In the genomic region with DNA sequence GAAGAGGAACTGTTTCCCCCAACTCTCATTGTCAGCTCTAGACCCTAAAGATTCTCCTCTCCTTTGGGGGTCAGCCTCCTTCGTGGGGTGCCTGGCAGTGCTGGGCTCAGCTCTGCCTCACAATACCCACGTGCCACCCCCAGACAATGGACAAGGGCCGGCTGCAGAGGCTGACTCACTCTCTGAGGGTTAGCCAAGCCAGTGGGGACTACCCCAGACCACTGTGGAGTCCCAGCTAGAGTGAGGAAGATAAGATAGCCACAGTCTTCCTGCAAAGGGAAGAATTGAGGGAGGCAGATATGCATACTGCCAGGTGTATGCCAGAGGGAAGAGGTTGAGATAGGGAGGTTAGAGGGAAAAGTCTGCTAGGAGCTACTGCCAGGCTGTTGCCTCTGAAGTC, we compare ENCODE assay signal across 1 cellular context.
TF ChIP-seq lines count a peak whose summit lies in the region.

No MANE protein-coding gene starts in this region.

TF ChIP-seq in SK-N-SH, 30 proteins besides CTCF, POLR2A, EP300 and RAD21 (continued from another document):
- TF ChIP-seq, protein P1, sequence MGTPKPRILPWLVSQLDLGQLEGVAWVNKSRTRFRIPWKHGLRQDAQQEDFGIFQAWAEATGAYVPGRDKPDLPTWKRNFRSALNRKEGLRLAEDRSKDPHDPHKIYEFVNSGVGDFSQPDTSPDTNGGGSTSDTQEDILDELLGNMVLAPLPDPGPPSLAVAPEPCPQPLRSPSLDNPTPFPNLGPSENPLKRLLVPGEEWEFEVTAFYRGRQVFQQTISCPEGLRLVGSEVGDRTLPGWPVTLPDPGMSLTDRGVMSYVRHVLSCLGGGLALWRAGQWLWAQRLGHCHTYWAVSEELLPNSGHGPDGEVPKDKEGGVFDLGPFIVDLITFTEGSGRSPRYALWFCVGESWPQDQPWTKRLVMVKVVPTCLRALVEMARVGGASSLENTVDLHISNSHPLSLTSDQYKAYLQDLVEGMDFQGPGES (IDR thresholded peaks at IDR 0.05; ENCODE audit: low read depth, low read length): no peak
- TF ChIP-seq, protein P2, sequence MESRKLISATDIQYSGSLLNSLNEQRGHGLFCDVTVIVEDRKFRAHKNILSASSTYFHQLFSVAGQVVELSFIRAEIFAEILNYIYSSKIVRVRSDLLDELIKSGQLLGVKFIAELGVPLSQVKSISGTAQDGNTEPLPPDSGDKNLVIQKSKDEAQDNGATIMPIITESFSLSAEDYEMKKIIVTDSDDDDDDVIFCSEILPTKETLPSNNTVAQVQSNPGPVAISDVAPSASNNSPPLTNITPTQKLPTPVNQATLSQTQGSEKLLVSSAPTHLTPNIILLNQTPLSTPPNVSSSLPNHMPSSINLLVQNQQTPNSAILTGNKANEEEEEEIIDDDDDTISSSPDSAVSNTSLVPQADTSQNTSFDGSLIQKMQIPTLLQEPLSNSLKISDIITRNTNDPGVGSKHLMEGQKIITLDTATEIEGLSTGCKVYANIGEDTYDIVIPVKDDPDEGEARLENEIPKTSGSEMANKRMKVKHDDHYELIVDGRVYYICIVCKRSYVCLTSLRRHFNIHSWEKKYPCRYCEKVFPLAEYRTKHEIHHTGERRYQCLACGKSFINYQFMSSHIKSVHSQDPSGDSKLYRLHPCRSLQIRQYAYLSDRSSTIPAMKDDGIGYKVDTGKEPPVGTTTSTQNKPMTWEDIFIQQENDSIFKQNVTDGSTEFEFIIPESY (IDR thresholded peaks at IDR 0.05; ENCODE audit: borderline replicate concordance, low read depth): no peak
- no peak for TF ChIP-seq FOXM1 (IDR thresholded peaks at IDR 0.05; ENCODE audit: low read depth)
- no peak for TF ChIP-seq TCF12 (IDR thresholded peaks at IDR 0.05)
- TF ChIP-seq MEF2A (IDR thresholded peaks at IDR 0.05; ENCODE audit: borderline replicate concordance, low read depth): no peak
- no peak for TF ChIP-seq NRF1 (IDR thresholded peaks at IDR 0.05; ENCODE audit: low read depth, low read length)
- TF ChIP-seq POLR2AphosphoS5 (IDR thresholded peaks at IDR 0.05; ENCODE audit: low read depth, low read length): no peak
- TF ChIP-seq, protein P3, sequence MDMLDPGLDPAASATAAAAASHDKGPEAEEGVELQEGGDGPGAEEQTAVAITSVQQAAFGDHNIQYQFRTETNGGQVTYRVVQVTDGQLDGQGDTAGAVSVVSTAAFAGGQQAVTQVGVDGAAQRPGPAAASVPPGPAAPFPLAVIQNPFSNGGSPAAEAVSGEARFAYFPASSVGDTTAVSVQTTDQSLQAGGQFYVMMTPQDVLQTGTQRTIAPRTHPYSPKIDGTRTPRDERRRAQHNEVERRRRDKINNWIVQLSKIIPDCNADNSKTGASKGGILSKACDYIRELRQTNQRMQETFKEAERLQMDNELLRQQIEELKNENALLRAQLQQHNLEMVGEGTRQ (IDR thresholded peaks at IDR 0.05; ENCODE audit: borderline replicate concordance, low read depth, low read length): no peak
- no peak; the same call in 1 of the 2 replicates for TF ChIP-seq FOSL2 (IDR thresholded peaks at IDR 0.05; ENCODE audit: borderline replicate concordance, low read depth)
- no peak for TF ChIP-seq ELF1 (IDR thresholded peaks at IDR 0.05)
- no peak for TF ChIP-seq TEAD4 (IDR thresholded peaks at IDR 0.05; ENCODE audit: borderline replicate concordance, insufficient read depth)
